ENCODE assay signal across 1 cellular context in the genomic region with DNA sequence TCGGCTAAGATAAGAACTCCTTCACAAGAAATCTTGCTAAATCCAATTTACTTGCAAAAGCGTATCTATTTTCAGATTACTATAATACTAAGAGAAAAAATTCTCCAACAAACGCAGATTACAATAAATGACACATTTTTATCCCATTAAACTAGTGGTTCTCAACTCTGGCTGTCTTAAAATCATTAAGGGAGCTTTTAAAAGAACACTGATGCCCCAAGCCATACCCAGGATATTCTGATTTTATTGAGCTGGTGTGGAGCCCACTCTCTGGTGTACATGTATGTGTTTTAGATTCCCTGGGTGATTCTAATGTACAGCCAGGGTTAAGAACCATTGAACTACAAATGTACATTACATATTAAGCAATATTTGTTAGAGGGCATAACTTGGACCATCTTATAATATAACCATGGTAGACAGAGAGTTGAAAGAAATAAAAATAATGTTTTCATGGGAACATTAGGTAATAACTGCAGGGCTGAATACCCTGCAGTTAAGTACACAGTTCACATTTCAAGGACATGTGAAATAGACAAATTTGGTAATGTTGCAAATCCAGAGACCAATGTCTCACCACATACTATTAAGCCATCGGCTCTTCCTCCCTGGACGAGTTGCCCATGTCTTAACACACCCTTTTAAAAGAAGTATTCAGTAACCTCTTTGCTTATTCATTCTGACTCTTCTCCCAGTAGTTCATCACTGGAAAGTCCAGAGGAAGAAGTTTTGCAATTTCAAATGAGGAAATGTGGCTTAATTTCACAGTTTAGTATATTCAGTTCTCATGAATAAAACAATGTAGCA.
TF ChIP-seq lines count a peak whose summit lies in the region.

No MANE protein-coding gene starts in this region.

TF ChIP-seq in GM23338, 12 proteins besides CTCF, POLR2A, EP300 and RAD21 (continued from another document):
- TF ChIP-seq, protein P1, sequence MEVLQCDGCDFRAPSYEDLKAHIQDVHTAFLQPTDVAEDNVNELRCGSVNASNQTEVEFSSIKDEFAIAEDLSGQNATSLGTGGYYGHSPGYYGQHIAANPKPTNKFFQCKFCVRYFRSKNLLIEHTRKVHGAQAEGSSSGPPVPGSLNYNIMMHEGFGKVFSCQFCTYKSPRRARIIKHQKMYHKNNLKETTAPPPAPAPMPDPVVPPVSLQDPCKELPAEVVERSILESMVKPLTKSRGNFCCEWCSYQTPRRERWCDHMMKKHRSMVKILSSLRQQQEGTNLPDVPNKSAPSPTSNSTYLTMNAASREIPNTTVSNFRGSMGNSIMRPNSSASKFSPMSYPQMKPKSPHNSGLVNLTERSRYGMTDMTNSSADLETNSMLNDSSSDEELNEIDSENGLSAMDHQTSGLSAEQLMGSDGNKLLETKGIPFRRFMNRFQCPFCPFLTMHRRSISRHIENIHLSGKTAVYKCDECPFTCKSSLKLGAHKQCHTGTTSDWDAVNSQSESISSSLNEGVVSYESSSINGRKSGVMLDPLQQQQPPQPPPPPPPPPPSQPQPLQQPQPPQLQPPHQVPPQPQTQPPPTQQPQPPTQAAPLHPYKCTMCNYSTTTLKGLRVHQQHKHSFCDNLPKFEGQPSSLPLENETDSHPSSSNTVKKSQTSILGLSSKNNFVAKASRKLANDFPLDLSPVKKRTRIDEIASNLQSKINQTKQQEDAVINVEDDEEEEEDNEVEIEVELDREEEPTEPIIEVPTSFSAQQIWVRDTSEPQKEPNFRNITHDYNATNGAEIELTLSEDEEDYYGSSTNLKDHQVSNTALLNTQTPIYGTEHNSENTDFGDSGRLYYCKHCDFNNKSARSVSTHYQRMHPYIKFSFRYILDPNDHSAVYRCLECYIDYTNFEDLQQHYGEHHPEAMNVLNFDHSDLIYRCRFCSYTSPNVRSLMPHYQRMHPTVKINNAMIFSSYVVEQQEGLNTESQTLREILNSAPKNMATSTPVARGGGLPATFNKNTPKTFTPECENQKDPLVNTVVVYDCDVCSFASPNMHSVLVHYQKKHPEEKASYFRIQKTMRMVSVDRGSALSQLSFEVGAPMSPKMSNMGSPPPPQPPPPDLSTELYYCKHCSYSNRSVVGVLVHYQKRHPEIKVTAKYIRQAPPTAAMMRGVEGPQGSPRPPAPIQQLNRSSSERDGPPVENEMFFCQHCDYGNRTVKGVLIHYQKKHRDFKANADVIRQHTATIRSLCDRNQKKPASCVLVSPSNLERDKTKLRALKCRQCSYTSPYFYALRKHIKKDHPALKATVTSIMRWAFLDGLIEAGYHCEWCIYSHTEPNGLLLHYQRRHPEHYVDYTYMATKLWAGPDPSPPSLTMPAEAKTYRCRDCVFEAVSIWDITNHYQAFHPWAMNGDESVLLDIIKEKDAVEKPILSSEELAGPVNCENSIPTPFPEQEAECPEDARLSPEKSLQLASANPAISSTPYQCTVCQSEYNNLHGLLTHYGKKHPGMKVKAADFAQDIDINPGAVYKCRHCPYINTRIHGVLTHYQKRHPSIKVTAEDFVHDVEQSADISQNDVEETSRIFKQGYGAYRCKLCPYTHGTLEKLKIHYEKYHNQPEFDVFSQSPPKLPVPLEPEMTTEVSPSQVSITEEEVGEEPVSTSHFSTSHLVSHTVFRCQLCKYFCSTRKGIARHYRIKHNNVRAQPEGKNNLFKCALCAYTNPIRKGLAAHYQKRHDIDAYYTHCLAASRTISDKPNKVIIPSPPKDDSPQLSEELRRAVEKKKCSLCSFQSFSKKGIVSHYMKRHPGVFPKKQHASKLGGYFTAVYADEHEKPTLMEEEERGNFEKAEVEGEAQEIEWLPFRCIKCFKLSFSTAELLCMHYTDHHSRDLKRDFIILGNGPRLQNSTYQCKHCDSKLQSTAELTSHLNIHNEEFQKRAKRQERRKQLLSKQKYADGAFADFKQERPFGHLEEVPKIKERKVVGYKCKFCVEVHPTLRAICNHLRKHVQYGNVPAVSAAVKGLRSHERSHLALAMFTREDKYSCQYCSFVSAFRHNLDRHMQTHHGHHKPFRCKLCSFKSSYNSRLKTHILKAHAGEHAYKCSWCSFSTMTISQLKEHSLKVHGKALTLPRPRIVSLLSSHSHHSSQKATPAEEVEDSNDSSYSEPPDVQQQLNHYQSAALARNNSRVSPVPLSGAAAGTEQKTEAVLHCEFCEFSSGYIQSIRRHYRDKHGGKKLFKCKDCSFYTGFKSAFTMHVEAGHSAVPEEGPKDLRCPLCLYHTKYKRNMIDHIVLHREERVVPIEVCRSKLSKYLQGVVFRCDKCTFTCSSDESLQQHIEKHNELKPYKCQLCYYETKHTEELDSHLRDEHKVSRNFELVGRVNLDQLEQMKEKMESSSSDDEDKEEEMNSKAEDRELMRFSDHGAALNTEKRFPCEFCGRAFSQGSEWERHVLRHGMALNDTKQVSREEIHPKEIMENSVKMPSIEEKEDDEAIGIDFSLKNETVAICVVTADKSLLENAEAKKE (CRISPR knock-in tag; IDR thresholded peaks at IDR 0.05), result no peak
- TF ChIP-seq POLR2AphosphoS5 (IDR thresholded peaks at IDR 0.05; ENCODE audit: low read depth) (no peak), REST (IDR thresholded peaks at IDR 0.05; ENCODE audit: unreplicated experiment) (no peak), EZH2 (IDR thresholded peaks at IDR 0.05; ENCODE audit: low read depth, unreplicated experiment) (no peak), NANOG (IDR thresholded peaks at IDR 0.05; ENCODE audit: borderline replicate concordance) (no peak), EZH2phosphoT487 (IDR thresholded peaks at IDR 0.05; ENCODE audit: unreplicated experiment) (no peak), ZNF114 (CRISPR knock-in tag; IDR thresholded peaks at IDR 0.05) (no peak)
- TF ChIP-seq, protein P2, sequence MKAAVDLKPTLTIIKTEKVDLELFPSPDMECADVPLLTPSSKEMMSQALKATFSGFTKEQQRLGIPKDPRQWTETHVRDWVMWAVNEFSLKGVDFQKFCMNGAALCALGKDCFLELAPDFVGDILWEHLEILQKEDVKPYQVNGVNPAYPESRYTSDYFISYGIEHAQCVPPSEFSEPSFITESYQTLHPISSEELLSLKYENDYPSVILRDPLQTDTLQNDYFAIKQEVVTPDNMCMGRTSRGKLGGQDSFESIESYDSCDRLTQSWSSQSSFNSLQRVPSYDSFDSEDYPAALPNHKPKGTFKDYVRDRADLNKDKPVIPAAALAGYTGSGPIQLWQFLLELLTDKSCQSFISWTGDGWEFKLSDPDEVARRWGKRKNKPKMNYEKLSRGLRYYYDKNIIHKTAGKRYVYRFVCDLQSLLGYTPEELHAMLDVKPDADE (IDR thresholded peaks at IDR 0.05), result no peak
